In genomic region chr18:76765649-76766048, GRCh38 we compare ENCODE assay signal across 30 cellular contexts. TPM values are rescaled to one million over a fixed set of nuclear protein-coding genes. Genes with fewer than 3 reads are reported as not detected.
A peak's percentile ranks its signal among the peaks of the same experiment; 100 is the strongest.
DNase-seq lines count a peak whose midpoint lies in the region; FAIRE-seq and TF ChIP-seq lines count a peak whose summit lies in the region.
"Had no signal": no experiment of that assay in that cellular context is flagged by ENCODE, and none has a peak within 500 bp of the region (broad histone marks: within the 10 kb centered on the region; RNA-seq: fewer than 3 reads in every experiment).

No MANE protein-coding gene starts in this region.

- peak; percentile 59 for DNase-seq in DMS 273 (lab: John Stamatoyannopoulos, UW; ENCODE audit: unreplicated experiment)
- no peak for DNase-seq in DMS 273 treated with DMSO at 0.1 percent for 48 hours (lab: John Stamatoyannopoulos, UW)
- peak; percentile 4 for DNase-seq in NCI-H460 (ENCODE audit: extremely low read depth, low read depth)
- DNase-seq in bronchial epithelial cell (ENCODE audit: low read depth), result peak; percentile 88
- peak; percentile 92 for DNase-seq in osteoblast (ENCODE audit: insufficient read length, low spot score, missing footprints)
- no peak for DNase-seq in LoVo (ENCODE audit: low spot score)
- no peak for DNase-seq in T-helper 2 cell treated with Interferon-gamma antibody and Interleukin-4, amounts not matched to agents 5 μg/mL and 100 μg/mL, for 36 hours (ENCODE audit: low spot score)
- no peak for DNase-seq in H4 (ENCODE audit: low spot score)
- DNase-seq: activated CD4-positive, alpha-beta memory T cell treated with anti-CD3 and anti-CD28 coated beads for 36 hours; activated CD4-positive, CD25-positive, alpha-beta regulatory T cell treated with anti-CD3 and anti-CD28 coated beads, Interleukin-2, amount 50 U/mL, for 72 hours; activated CD8-positive, alpha-beta memory T cell treated with anti-CD3 and anti-CD28 coated beads, Interleukin-2, amount 50 U/mL, for 4 hours; activated naive CD4-positive, alpha-beta T cell treated with anti-CD3 and anti-CD28 coated beads, Interleukin-2, amount 50 U/mL, for 16 hours; amniotic stem cell; CD4-positive, CD25-positive, alpha-beta regulatory T cell; colonic mucosa; effector memory CD4-positive, alpha-beta T cell; erythroblast; foreskin melanocyte; H9; mesenchymal stem cell; MM.1S; NCI-H1436; NCI-H524 treated with DMSO at 0.1 percent for 48 hours; stimulated activated naive CD8-positive, alpha-beta T cell treated with anti-CD3 and anti-CD28 coated beads, Interleukin-15, Interleukin-2, amounts not matched to agents 100 U/mL and 50 U/mL, for 24 hours had no signal

- H3K4me2 ChIP-seq in osteoblast (ENCODE audit: insufficient read depth, low read length), result no peak overlapping the region

- peaks cover 10% of the 10 kb centered on the region for H3K27me3 Mint-ChIP-seq in T-helper 2 cell treated with Interferon-gamma antibody and Interleukin-4, amounts not matched to agents 5 μg/mL and 100 μg/mL, for 36 hours (ENCODE audit: low read depth)
- H3K27me3 Mint-ChIP-seq: activated T-helper 17 cell treated with anti-CD3 and anti-CD28 coated beads, Interleukin-2, amount 50 U/mL, for 72 hours; CD4-positive, CD25-positive, alpha-beta regulatory T cell had no signal

- no peak for FAIRE-seq in bronchial epithelial cell (lab: Jason Lieb, UNC)

- no peaks in the 10 kb centered on the region for H3K4me1 ChIP-seq in osteoblast (ENCODE audit: insufficient read depth, low read length)
- H3K4me1 ChIP-seq: colonic mucosa, vagina had no signal

- H3K4me3 ChIP-seq in bronchial epithelial cell (ENCODE audit: low read depth, low read length) (no peak overlapping the region), osteoblast (ENCODE audit: insufficient read depth, low read length) (no peak overlapping the region)
- H3K4me3 ChIP-seq: cardiac muscle cell, colonic mucosa, SK-N-MC, thoracic aorta, vagina had no signal

- H3K4me1 Mint-ChIP-seq in T-helper 2 cell treated with Interferon-gamma antibody and Interleukin-4, amounts not matched to agents 5 μg/mL and 100 μg/mL, for 36 hours (ENCODE audit: low read depth), result peaks cover 27% of the 10 kb centered on the region

- no peaks in the 10 kb centered on the region for H3K79me2 ChIP-seq in osteoblast (ENCODE audit: insufficient read depth, low read length)

- H3K36me3 Mint-ChIP-seq in T-helper 2 cell treated with Interferon-gamma antibody and Interleukin-4, amounts not matched to agents 5 μg/mL and 100 μg/mL, for 36 hours (ENCODE audit: low read depth), result peaks cover 5% of the 10 kb centered on the region

- no peak overlapping the region for H3K27ac Mint-ChIP-seq in T-helper 2 cell treated with Interferon-gamma antibody and Interleukin-4, amounts not matched to agents 5 μg/mL and 100 μg/mL, for 36 hours
- H3K27ac Mint-ChIP-seq: activated CD4-positive, alpha-beta memory T cell treated with anti-CD3 and anti-CD28 coated beads for 36 hours; activated T-helper 17 cell treated with anti-CD3 and anti-CD28 coated beads, Interleukin-2, amount 50 U/mL, for 72 hours; CD4-positive, CD25-positive, alpha-beta regulatory T cell; H9 had no signal

- TF ChIP-seq CTCF in bronchial epithelial cell (IDR thresholded peaks at IDR 0.05; ENCODE audit: insufficient read depth, low read length, severe bottlenecking) (no peak), osteoblast (IDR thresholded peaks at IDR 0.05; ENCODE audit: extremely low read depth, low read depth, low read length) (no peak)

- no peaks in the 10 kb centered on the region for H4K20me1 ChIP-seq in osteoblast (ENCODE audit: insufficient read depth, low read length)

- peaks cover 6% of the 10 kb centered on the region for H3K9me3 ChIP-seq in osteoblast (ENCODE audit: low read depth, low read length)
- H3K9me3 ChIP-seq: colonic mucosa, thoracic aorta, vagina had no signal

- H3K27ac ChIP-seq in osteoblast (ENCODE audit: low read depth, low read length), result no peak overlapping the region
- H3K27ac ChIP-seq: 22Rv1, cardiac muscle cell, colonic mucosa, SK-N-MC, thoracic aorta, vagina had no signal

- H3K4me3 Mint-ChIP-seq in T-helper 2 cell treated with Interferon-gamma antibody and Interleukin-4, amounts not matched to agents 5 μg/mL and 100 μg/mL, for 36 hours, result no peak overlapping the region
- H3K4me3 Mint-ChIP-seq: activated CD4-positive, alpha-beta memory T cell treated with anti-CD3 and anti-CD28 coated beads for 36 hours; activated T-helper 17 cell treated with anti-CD3 and anti-CD28 coated beads, Interleukin-2, amount 50 U/mL, for 72 hours; CD4-positive, CD25-positive, alpha-beta regulatory T cell; H9 had no signal

- H3K9me3 Mint-ChIP-seq in T-helper 2 cell treated with Interferon-gamma antibody and Interleukin-4, amounts not matched to agents 5 μg/mL and 100 μg/mL, for 36 hours, result peaks cover 25% of the 10 kb centered on the region

- H3K27me3 ChIP-seq in bronchial epithelial cell (ENCODE audit: control insufficient read depth, insufficient read depth, low read length) (peaks cover 1% of the 10 kb centered on the region), osteoblast (ENCODE audit: insufficient read depth, low read length) (no peaks in the 10 kb centered on the region)
- H3K27me3 ChIP-seq: cardiac muscle cell, colonic mucosa, vagina had no signal

- H3K36me3 ChIP-seq in bronchial epithelial cell (ENCODE audit: control insufficient read depth, insufficient read depth, low read length) (no peaks in the 10 kb centered on the region), osteoblast (ENCODE audit: insufficient read depth, low read length) (no peaks in the 10 kb centered on the region)
- H3K36me3 ChIP-seq: cardiac muscle cell, colonic mucosa, thoracic aorta, vagina had no signal

- H2AFZ ChIP-seq in osteoblast (ENCODE audit: low read length), result no peak overlapping the region

RNA-seq across cellular contexts. Expression of gene ZNF236, which starts 56.7 kb away (rescaled TPM):
- total RNA-seq in NCI-H460 (2014; rRNA removed; shearing (Covaris generic)), result 4.5 and 4.7 TPM in 2 replicates
- polyA plus RNA-seq in NCI-H460 (2014; cell fraction: nucleus; rRNA removed), result 3.0 and 3.9 TPM in 2 replicates
- 5.3 and 6.4 TPM in 2 replicates for total RNA-seq in bronchial epithelial cell
- total RNA-seq in osteoblast, result 11.6 and 14.7 TPM in 2 replicates
- total RNA-seq in H4 (2014; rRNA removed; shearing (Covaris generic)), result 2.7 and 4.9 TPM in 2 replicates

Comparison
In these comparisons a context has a peak if more than half of its experiments do, and no peak if none do; other contexts are left out.
1. DNase-seq: peak in DMS 273 (single experiment), NCI-H460 (single experiment), bronchial epithelial cell (single experiment) and osteoblast (single experiment); none in DMS 273 treated with DMSO at 0.1 percent for 48 hours (single experiment), LoVo (single experiment), T-helper 2 cell treated with Interferon-gamma antibody and Interleukin-4, amounts not matched to agents 5 μg/mL and 100 μg/mL, for 36 hours (single experiment) and H4 (single experiment).